Comparison of ENCODE assay signal across 13 cellular contexts in the genomic region with DNA sequence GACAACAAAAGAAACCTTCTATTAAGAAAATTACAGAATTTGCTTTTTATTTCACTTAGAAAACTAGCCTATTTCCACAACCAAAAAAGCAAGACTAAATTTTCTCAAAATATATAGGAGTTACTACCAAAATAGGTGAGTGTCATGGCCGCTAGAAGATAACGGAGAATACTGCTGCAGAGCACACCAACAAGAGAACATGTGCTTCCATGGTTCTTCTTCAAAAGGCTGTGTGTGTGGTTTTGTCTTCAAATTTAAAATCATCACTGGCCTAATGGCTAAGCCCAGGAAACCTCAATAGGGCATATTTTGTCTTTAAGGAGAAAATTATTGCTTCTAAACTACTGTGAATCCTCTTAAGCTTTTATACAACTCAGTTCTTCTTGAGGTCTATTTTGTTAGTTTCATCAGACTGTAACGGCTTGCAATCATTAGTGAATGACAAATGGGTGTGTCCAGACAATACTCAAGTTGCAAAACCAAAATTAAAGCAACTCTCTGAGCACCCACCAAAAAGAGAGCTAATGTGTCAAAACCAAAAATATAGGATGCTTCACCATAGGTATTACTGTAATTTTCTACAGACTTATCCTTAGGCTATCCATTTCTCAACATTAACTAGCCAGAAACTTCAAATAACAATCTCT. TPM values are rescaled to one million over a fixed set of nuclear protein-coding genes. Genes with fewer than 3 reads are reported as not detected.
A peak's percentile ranks its signal among the peaks of the same experiment; 100 is the strongest.
DNase-seq lines count a peak whose midpoint lies in the region; ATAC-seq, FAIRE-seq and TF ChIP-seq lines count a peak whose summit lies in the region.
"Had no signal": no experiment of that assay in that cellular context is flagged by ENCODE, and none has a peak within 500 bp of the region (broad histone marks: within the 10 kb centered on the region; RNA-seq: fewer than 3 reads in every experiment).

No MANE protein-coding gene starts in this region.

- TF ChIP-seq RAD21 in HepG2 (CRISPR knock-in tag; IDR thresholded peaks at IDR 0.05) (no peak), liver (IDR thresholded peaks at IDR 0.05) (no peak)

- in situ Hi-C loops in HepG2 (cut with HindIII; ENCODE audit: extremely low pct_ligation_motif_present, low pct_unique_long_range_greater_than_20kb): no loop called here

- no peaks in the 10 kb centered on the region for H3K9me3 Mint-ChIP-seq in activated CD4-positive, alpha-beta memory T cell treated with anti-CD3 and anti-CD28 coated beads, Interleukin-2, amount 10 ng/mL, durations not matched to agents 7 days and 5 days

- no peak overlapping the region for H3K9ac ChIP-seq in HepG2 (ENCODE audit: insufficient read depth, low read depth, low read length)
- no peak overlapping the region for H3K9ac ChIP-seq in liver (ENCODE audit: low read depth in 1 of 2, low read length in 2 of 2)

- H3K36me3 ChIP-seq in HepG2 (replicated peaks in 1 of 2; ENCODE audit: control insufficient read depth in 1 of 2, insufficient read depth in 2 of 2, low read length in 2 of 2) (peaks cover 3 to 56% of the 10 kb centered on the region in 2 experiments; a peak in 4 of 5 replicates), right lobe of liver (peaks cover 3 to 60% (median 18%) of the 10 kb centered on the region in 4 donors), liver (ENCODE audit: control insufficient read depth in 4 of 4, insufficient read depth in 3 of 4, low read depth in 1 of 4, low read length in 3 of 4) (peaks cover 8 to 43% (median 26%) of the 10 kb centered on the region in 4 donors)

- no peaks in the 10 kb centered on the region for H3K9me3 ChIP-seq in HepG2 (ENCODE audit: low read length)
- no peaks in the 10 kb centered on the region for H3K9me3 ChIP-seq in right lobe of liver
- H3K9me3 ChIP-seq in liver (ENCODE audit: control insufficient read depth in 4 of 4, low read length in 3 of 4): no peaks in the 10 kb centered on the region

- no peaks in the 10 kb centered on the region for H3K27me3 Mint-ChIP-seq in activated CD4-positive, alpha-beta memory T cell treated with anti-CD3 and anti-CD28 coated beads, Interleukin-2, amount 10 ng/mL, durations not matched to agents 7 days and 5 days

- H3K27me3 ChIP-seq in HepG2 (ENCODE audit: control insufficient read depth in 1 of 2, insufficient read depth in 2 of 2, low read length in 2 of 2) (no peaks in the 10 kb centered on the region; a peak in 1 of 5 replicates), right lobe of liver (no peaks in the 10 kb centered on the region), liver (ENCODE audit: control insufficient read depth in 4 of 4, insufficient read depth in 4 of 4, low read length in 3 of 4) (no peaks in the 10 kb centered on the region)

- peaks cover 67% of the 10 kb centered on the region for H3K36me3 Mint-ChIP-seq in activated CD4-positive, alpha-beta memory T cell treated with anti-CD3 and anti-CD28 coated beads, Interleukin-2, amount 10 ng/mL, durations not matched to agents 7 days and 5 days (ENCODE audit: low read depth)

- peaks cover 38% of the 10 kb centered on the region for H3K79me2 ChIP-seq in HepG2 (ENCODE audit: insufficient read depth, low read length)

- H2AFZ ChIP-seq in HepG2 (ENCODE audit: low read length): no peak overlapping the region

- FAIRE-seq in HepG2 (lab: Jason Lieb, UNC): no peak

- POLR2A ChIA-PET in HepG2 (lab: Yijun Ruan, JAX): no interaction called here
- POLR2A ChIA-PET in activated CD4-positive, alpha-beta memory T cell treated with anti-CD3 and anti-CD28 coated beads, Interleukin-2, amount 10 ng/mL, durations not matched to agents 7 days and 5 days (lab: Charles Lee): interaction anchor here (0.7 to 5.8 kb wide), 12 partner anchors 17 to 1226 kb away, joined by 3 to 62 read pairs (median 4); a partner anchor contains a TSS

- peak overlapping the region; percentile 88 for H3K27ac Mint-ChIP-seq in activated CD4-positive, alpha-beta memory T cell treated with anti-CD3 and anti-CD28 coated beads, Interleukin-2, amount 10 ng/mL, durations not matched to agents 7 days and 5 days

- intact Hi-C loops in HepG2 (cut with micrococcal nuclease; ENCODE audit: unreplicated experiment): no loop called here
- intact Hi-C loops in right lobe of liver (cut with DNase I): no loop called here

- ATAC-seq in HepG2 (no peak), right lobe of liver (no peak), esophagus mucosa (no peak), GM18502 (IDR thresholded peaks at IDR 0.05; ENCODE audit: poor library complexity, unreplicated experiment) (no peak)

- BruUV-seq in HepG2 (replicated peaks; lab: Mats Ljungman, UMichigan): no TSS peak

- TF ChIP-seq EP300 in HepG2 (IDR thresholded peaks at IDR 0.05; ENCODE audit: low read depth in 2 of 2, low read length in 2 of 2) (no peak), HepG2 (CRISPR knock-in tag; IDR thresholded peaks at IDR 0.05; ENCODE audit: borderline replicate concordance) (no peak)

- peak overlapping the region; percentile 86 for H3K4me3 Mint-ChIP-seq in activated CD4-positive, alpha-beta memory T cell treated with anti-CD3 and anti-CD28 coated beads, Interleukin-2, amount 10 ng/mL, durations not matched to agents 7 days and 5 days

- DNase-seq in HepG2 (ENCODE audit: low spot score): no peak
- no peak for DNase-seq in right lobe of liver
- no peak for DNase-seq in activated CD4-positive, alpha-beta memory T cell treated with anti-CD3 and anti-CD28 coated beads, Interleukin-2, amount 10 ng/mL, durations not matched to agents 7 days and 5 days
- DNase-seq in mucosa of gallbladder (ENCODE audit: low spot score): no peak
- DNase-seq in NCI-H510A treated with DMSO at 0.1 percent for 48 hours (lab: John Stamatoyannopoulos, UW): no peak
- DNase-seq: amygdala, COR-L47, NCI-H1417, substantia nigra had no signal

- WGBS in HepG2 (ENCODE audit: low lambda C conversion rate): 94% methylated on average over 3 of the region's 3 CpGs
- WGBS in right lobe of liver (ENCODE audit: insufficient coverage, low coverage, low lambda C conversion rate, missing lambda C conversion rate): 39% methylated on average over 3 of the region's 3 CpGs
- WGBS in liver: 67% methylated on average over 3 of the region's 3 CpGs

- H3K4me3 ChIP-seq in HepG2 (replicated peaks in 1 of 3; ENCODE audit: insufficient read depth in 1 of 3, low read depth in 2 of 3, low read length in 3 of 3) (no peak overlapping the region), right lobe of liver (no peak overlapping the region), liver (ENCODE audit: low read depth in 1 of 3, low read length in 3 of 3) (no peak overlapping the region)

- peak overlapping the region; percentile 88; the same call in 1 of the 2 replicates for H3K4me2 ChIP-seq in HepG2 (ENCODE audit: low read depth, low read length)

- 0 out of 2 replicates have a peak, but pooled peaks cover 3% of the 10 kb centered on the region for H4K20me1 ChIP-seq in HepG2 (ENCODE audit: insufficient read depth, low read length)

- H3K4me1 Mint-ChIP-seq in activated CD4-positive, alpha-beta memory T cell treated with anti-CD3 and anti-CD28 coated beads, Interleukin-2, amount 10 ng/mL, durations not matched to agents 7 days and 5 days: peaks cover 61% of the 10 kb centered on the region

- TF ChIP-seq POLR2A in HepG2 (IDR thresholded peaks at IDR 0.05; ENCODE audit: insufficient read depth in 1 of 2, low read depth in 2 of 2, low read length in 2 of 2) (no peak), right lobe of liver (IDR thresholded peaks at IDR 0.05) (no peak)

- CTCF ChIA-PET in HepG2 (lab: Yijun Ruan, JAX; ENCODE audit: low intra/inter-chr PET ratio, low total read pairs): no interaction called here
- CTCF ChIA-PET in activated CD4-positive, alpha-beta memory T cell treated with anti-CD3 and anti-CD28 coated beads, Interleukin-2, amount 10 ng/mL, durations not matched to agents 7 days and 5 days (lab: Charles Lee): interaction anchor here (1.1 to 1.9 kb wide), 4 partner anchors 53 to 110 kb away, joined by 3 to 6 read pairs (median 4); no protein-coding TSS in a partner anchor

- no peak overlapping the region for H3K27ac ChIP-seq in HepG2 (ENCODE audit: extremely low read length, insufficient read depth, low read length)
- no peak overlapping the region for H3K27ac ChIP-seq in right lobe of liver
- H3K27ac ChIP-seq in liver (ENCODE audit: low read depth in 1 of 2, low read length in 2 of 2): peak overlapping the region; percentile 4 to 16

- H3K4me1 ChIP-seq in HepG2 (ENCODE audit: insufficient read depth, low read length) (peaks cover 43% of the 10 kb centered on the region), right lobe of liver (peaks cover 0 to 37% (median 11%) of the 10 kb centered on the region in 4 donors), liver (ENCODE audit: control insufficient read depth in 4 of 4, insufficient read depth in 4 of 4, low read length in 3 of 4) (peaks cover 0 to 34% (median 33%) of the 10 kb centered on the region in 4 donors)

- no peak for TF ChIP-seq CTCF in HepG2 (CRISPR knock-in tag; IDR thresholded peaks at IDR 0.05)
- no peak for TF ChIP-seq CTCF in right lobe of liver (IDR thresholded peaks at IDR 0.05)
- no peak for TF ChIP-seq CTCF in liver (IDR thresholded peaks at IDR 0.05; ENCODE audit: low read depth, low read length, missing input control)

RNA-seq across cellular contexts. Expression of a gene that starts 3.3 kb away (rescaled TPM):
- 39.0 and 56.7 TPM in 2 replicates for total RNA-seq in HepG2 (2016; rRNA removed; fragmentation: Illumina TruSeq; extraction: Trizol)
- 8.6 and 9.3 TPM in 2 replicates for total RNA-seq in HepG2 (2016; cell fraction: cytosol; rRNA removed; fragmentation: Illumina TruSeq; extraction: Trizol; ENCODE audit: low read depth)
- 37.2 and 54.1 TPM in 2 replicates for total RNA-seq in HepG2 (2016; cell fraction: insoluble cytoplasmic fraction; rRNA removed; fragmentation: Illumina TruSeq; extraction: Trizol)
- 12.9 and 15.9 TPM in 2 replicates for total RNA-seq in HepG2 (2016; cell fraction: membrane; rRNA removed; fragmentation: Illumina TruSeq; extraction: Trizol)
- 52.9 and 55.1 TPM in 2 replicates for total RNA-seq in HepG2 (2016; cell fraction: nucleus; rRNA removed; fragmentation: Illumina TruSeq; extraction: Trizol)
- polyA plus RNA-seq in HepG2 (2011; rRNA removed): 13.1 and 13.2 TPM in 2 replicates
- 7.7 and 11.4 TPM in 2 replicates for polyA plus RNA-seq in HepG2 (2011; cell fraction: cytosol; rRNA removed)
- 10.9 and 14.6 TPM in 2 replicates for polyA plus RNA-seq in HepG2 (2011; cell fraction: nucleus; rRNA removed)
- polyA plus RNA-seq in HepG2 (2012): 13.5 and 14.4 TPM in 2 replicates
- 0.99 and 1.2 TPM in 2 replicates for polyA plus RNA-seq in HepG2 (2016; cell fraction: cytosol; fragmentation: Illumina TruSeq; extraction: Trizol; ENCODE audit: low read depth)
- polyA plus RNA-seq in HepG2 (2016; cell fraction: insoluble cytoplasmic fraction; fragmentation: Illumina TruSeq; extraction: Trizol; ENCODE audit: low read depth): 23.6 and 24.0 TPM in 2 replicates
- 3.0 and 3.2 TPM in 2 replicates for polyA plus RNA-seq in HepG2 (2016; cell fraction: membrane; fragmentation: Illumina TruSeq; extraction: Trizol; ENCODE audit: low read depth)
- 32.8 and 33.3 TPM in 2 replicates for polyA plus RNA-seq in HepG2 (2016; cell fraction: nucleus; fragmentation: Illumina TruSeq; extraction: Trizol; ENCODE audit: insufficient read depth, low read depth)
- 27.4 and 73.8 TPM in 2 replicates for polyA minus RNA-seq in HepG2 (2011; rRNA and poly(A)+ RNA removed; ENCODE audit: low replicate concordance)
- 21.9 and 24.4 TPM in 2 replicates for polyA minus RNA-seq in HepG2 (2011; cell fraction: cytosol; rRNA and poly(A)+ RNA removed)
- polyA minus RNA-seq in HepG2 (2011; cell fraction: nucleus; rRNA and poly(A)+ RNA removed): 72.6 and 81.2 TPM in 2 replicates
- 10 to 100 TPM; 17.4 to 28.8 (median 25.0) TPM for total RNA-seq in right lobe of liver
- total RNA-seq in activated CD4-positive, alpha-beta memory T cell treated with anti-CD3 and anti-CD28 coated beads, Interleukin-2, amount 10 ng/mL, durations not matched to agents 7 days and 5 days: 10 to 100 TPM; 63.7 to 69.4 TPM
- total RNA-seq in liver: 10 to 100 TPM; 27.3 to 60.2 TPM
- polyA plus RNA-seq in liver: 10 to 100 TPM in 1 of 2 donors, 1 to 10 TPM in 1; 8.6 to 12.0 TPM
- total RNA-seq in esophagus mucosa: 19.1 TPM
- total RNA-seq in mucosa of gallbladder: 43.1 TPM

RNA-seq across cellular contexts. Expression of a gene that starts 55.1 kb away (rescaled TPM):
- 9.8 and 11.8 TPM in 2 replicates for total RNA-seq in HepG2 (2016; rRNA removed; fragmentation: Illumina TruSeq; extraction: Trizol)
- 3.2 and 3.6 TPM in 2 replicates for total RNA-seq in HepG2 (2016; cell fraction: cytosol; rRNA removed; fragmentation: Illumina TruSeq; extraction: Trizol; ENCODE audit: low read depth)
- 10.2 and 13.0 TPM in 2 replicates for total RNA-seq in HepG2 (2016; cell fraction: insoluble cytoplasmic fraction; rRNA removed; fragmentation: Illumina TruSeq; extraction: Trizol)
- 5.9 and 7.1 TPM in 2 replicates for total RNA-seq in HepG2 (2016; cell fraction: membrane; rRNA removed; fragmentation: Illumina TruSeq; extraction: Trizol)
- 11.7 and 13.6 TPM in 2 replicates for total RNA-seq in HepG2 (2016; cell fraction: nucleus; rRNA removed; fragmentation: Illumina TruSeq; extraction: Trizol)
- polyA plus RNA-seq in HepG2 (2011; rRNA removed): 3.4 and 3.6 TPM in 2 replicates
- polyA plus RNA-seq in HepG2 (2011; cell fraction: cytosol; rRNA removed): 2.5 and 3.6 TPM in 2 replicates
- 0.79 and 1.8 TPM in 2 replicates for polyA plus RNA-seq in HepG2 (2011; cell fraction: nucleus; rRNA removed)
- 3.6 and 6.2 TPM in 2 replicates for polyA plus RNA-seq in HepG2 (2012)
- 1.7 and 2.3 TPM in 2 replicates for polyA plus RNA-seq in HepG2 (2016; cell fraction: cytosol; fragmentation: Illumina TruSeq; extraction: Trizol; ENCODE audit: low read depth)
- 9.4 and 9.7 TPM in 2 replicates for polyA plus RNA-seq in HepG2 (2016; cell fraction: insoluble cytoplasmic fraction; fragmentation: Illumina TruSeq; extraction: Trizol; ENCODE audit: low read depth)
- 2.9 and 3.8 TPM in 2 replicates for polyA plus RNA-seq in HepG2 (2016; cell fraction: membrane; fragmentation: Illumina TruSeq; extraction: Trizol; ENCODE audit: low read depth)
- polyA plus RNA-seq in HepG2 (2016; cell fraction: nucleus; fragmentation: Illumina TruSeq; extraction: Trizol; ENCODE audit: insufficient read depth, low read depth): 15.1 and 15.8 TPM in 2 replicates
- polyA minus RNA-seq in HepG2 (2011; rRNA and poly(A)+ RNA removed; ENCODE audit: low replicate concordance): 0.24 and 1.8 TPM in 2 replicates
- 1.3 and 2.3 TPM in 2 replicates for polyA minus RNA-seq in HepG2 (2011; cell fraction: cytosol; rRNA and poly(A)+ RNA removed)
- polyA minus RNA-seq in HepG2 (2011; cell fraction: nucleus; rRNA and poly(A)+ RNA removed): 5.4 and 5.5 TPM in 2 replicates
- 1 to 10 TPM; 2.2 to 6.0 (median 3.4) TPM for total RNA-seq in right lobe of liver
- total RNA-seq in activated CD4-positive, alpha-beta memory T cell treated with anti-CD3 and anti-CD28 coated beads, Interleukin-2, amount 10 ng/mL, durations not matched to agents 7 days and 5 days: 10 to 100 TPM; 24.5 to 26.1 TPM
- total RNA-seq in liver: 1 to 10 TPM; 2.8 to 6.1 TPM
- polyA plus RNA-seq in liver: 1 to 10 TPM; 1.9 to 2.4 TPM
- 6.9 TPM for total RNA-seq in esophagus mucosa
- total RNA-seq in mucosa of gallbladder: 12.5 TPM

RNA-seq across cellular contexts. Expression of a gene that starts 58.5 kb away (rescaled TPM):
- total RNA-seq in HepG2 (2016; rRNA removed; fragmentation: Illumina TruSeq; extraction: Trizol) (not detected in 2 replicates), right lobe of liver (not detected), liver (not detected), esophagus mucosa (not detected), mucosa of gallbladder (not detected)
- not detected in 2 replicates for total RNA-seq in HepG2 (2016; cell fraction: cytosol; rRNA removed; fragmentation: Illumina TruSeq; extraction: Trizol; ENCODE audit: low read depth)
- not detected in 2 replicates for total RNA-seq in HepG2 (2016; cell fraction: insoluble cytoplasmic fraction; rRNA removed; fragmentation: Illumina TruSeq; extraction: Trizol)
- total RNA-seq in HepG2 (2016; cell fraction: membrane; rRNA removed; fragmentation: Illumina TruSeq; extraction: Trizol): not detected in 2 replicates
- total RNA-seq in HepG2 (2016; cell fraction: nucleus; rRNA removed; fragmentation: Illumina TruSeq; extraction: Trizol): not detected in 2 replicates
- polyA plus RNA-seq in HepG2 (2011; rRNA removed) (not detected in 2 replicates), liver (not detected)
- polyA plus RNA-seq in HepG2 (2011; cell fraction: cytosol; rRNA removed): not detected in 2 replicates
- not detected in 2 replicates for polyA plus RNA-seq in HepG2 (2011; cell fraction: nucleus; rRNA removed)
- polyA plus RNA-seq in HepG2 (2012): not detected in 2 replicates
- polyA plus RNA-seq in HepG2 (2016; cell fraction: cytosol; fragmentation: Illumina TruSeq; extraction: Trizol; ENCODE audit: low read depth): not detected in 2 replicates
- not detected in 2 replicates for polyA plus RNA-seq in HepG2 (2016; cell fraction: insoluble cytoplasmic fraction; fragmentation: Illumina TruSeq; extraction: Trizol; ENCODE audit: low read depth)
- not detected in 2 replicates for polyA plus RNA-seq in HepG2 (2016; cell fraction: membrane; fragmentation: Illumina TruSeq; extraction: Trizol; ENCODE audit: low read depth)
- not detected in 2 replicates for polyA plus RNA-seq in HepG2 (2016; cell fraction: nucleus; fragmentation: Illumina TruSeq; extraction: Trizol; ENCODE audit: insufficient read depth, low read depth)
- polyA minus RNA-seq in HepG2 (2011; rRNA and poly(A)+ RNA removed; ENCODE audit: low replicate concordance): not detected in 2 replicates
- not detected in 2 replicates for polyA minus RNA-seq in HepG2 (2011; cell fraction: cytosol; rRNA and poly(A)+ RNA removed)
- not detected in 2 replicates for polyA minus RNA-seq in HepG2 (2011; cell fraction: nucleus; rRNA and poly(A)+ RNA removed)
- not detected for total RNA-seq in activated CD4-positive, alpha-beta memory T cell treated with anti-CD3 and anti-CD28 coated beads, Interleukin-2, amount 10 ng/mL, durations not matched to agents 7 days and 5 days
- total RNA-seq: skeletal muscle tissue had no signal

Comparison
In these comparisons a context has a peak if more than half of its experiments do, and no peak if none do; other contexts are left out.
1. H3K27ac ChIP-seq: peak in liver (2 of 2); none in HepG2 (single experiment) and right lobe of liver (0 of 3).